ENCODE assay signal across 26 cellular contexts in the genomic region with DNA sequence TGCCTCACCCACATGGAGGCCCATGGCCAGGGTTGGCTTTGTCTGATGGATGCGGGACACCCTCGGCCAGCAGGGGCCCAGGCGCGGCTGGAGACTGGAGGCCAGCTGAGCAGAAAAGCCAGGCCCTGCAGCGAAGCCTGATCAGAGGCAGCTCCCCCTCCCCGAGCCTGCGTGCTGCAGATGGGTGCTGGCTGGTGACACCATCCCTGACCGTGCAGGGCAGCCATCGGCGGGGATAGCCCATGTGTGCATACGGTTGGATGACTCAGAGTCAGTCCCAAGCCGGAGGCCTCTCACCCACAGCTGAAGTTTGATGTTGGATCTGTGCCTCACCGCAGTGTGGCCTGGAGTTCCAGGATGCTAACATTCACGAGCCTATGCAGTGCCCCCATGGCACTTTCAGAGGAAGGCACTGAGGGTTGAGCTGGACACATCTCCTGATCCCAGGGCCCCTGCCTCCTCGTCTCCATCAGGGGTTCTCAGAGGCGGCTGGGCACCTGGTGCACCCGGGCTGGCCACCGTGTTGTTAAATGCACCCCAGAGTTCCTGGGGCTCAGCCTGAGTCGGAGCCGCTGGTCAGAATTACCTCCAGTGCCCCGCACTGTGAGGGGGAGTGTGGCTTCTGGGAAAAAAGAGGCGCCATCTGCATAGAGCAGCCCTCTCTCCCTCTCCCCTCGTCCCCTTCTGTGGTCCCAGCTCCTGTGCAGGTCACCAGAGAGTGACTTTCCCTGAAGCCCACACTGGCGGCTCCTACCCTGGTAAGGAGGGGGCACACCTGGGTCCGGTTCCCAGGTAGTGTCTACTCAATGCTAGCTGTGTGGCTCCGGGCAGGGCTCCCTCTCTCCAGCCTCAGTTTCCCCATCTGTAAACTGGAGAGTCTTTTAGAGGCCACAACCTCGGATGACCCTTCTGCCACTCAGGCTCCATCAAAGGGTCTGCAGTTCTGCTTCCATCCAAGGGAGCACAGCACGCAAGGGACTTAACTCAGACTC. TPM values are rescaled to one million over a fixed set of nuclear protein-coding genes. Genes with fewer than 3 reads are reported as not detected.
DNase-seq lines count a peak whose midpoint lies in the region; ATAC-seq and TF ChIP-seq lines count a peak whose summit lies in the region.
"Had no signal": no experiment of that assay in that cellular context is flagged by ENCODE, and none has a peak within 500 bp of the region (broad histone marks: within the 10 kb centered on the region; RNA-seq: fewer than 3 reads in every experiment).

No MANE protein-coding gene starts in this region.

- intact Hi-C loops in PC-3 (cut with micrococcal nuclease), result loop anchor here (1.0 to 2.0 kb wide), 2 partner anchors 29 to 325 kb away; no protein-coding TSS in a partner anchor
- intact Hi-C loops in spleen (cut with DNase I; ENCODE audit: low total_unique reads), result loop anchor here (10.0 kb wide), 1 partner anchor 325 kb away; no protein-coding TSS in a partner anchor
- intact Hi-C loops in left ventricle myocardium superior (cut with micrococcal nuclease), result no loop called here
- intact Hi-C loops in CD4-positive, alpha-beta memory T cell (cut with micrococcal nuclease), result loop anchor here (1.0 kb wide), 1 partner anchor 325 kb away; no protein-coding TSS in a partner anchor

- H2AFZ ChIP-seq in PC-3 (ENCODE audit: low read length), result no peak overlapping the region
- H2AFZ ChIP-seq: GM23248, PC-9 had no signal

- WGBS in spleen, 5 donors, result 80 to 93% (median 88%) methylated on average over 9 to 28 of the region's 28 CpGs
- 85 to 88% methylated on average over 26 to 28 of the region's 28 CpGs for WGBS in tibial nerve, 2 donors

- H3K79me2 ChIP-seq in PC-3 (ENCODE audit: low read length), result no peaks in the 10 kb centered on the region

- no peaks in the 10 kb centered on the region for H3K9me2 ChIP-seq in PC-3 (replicated peaks; ENCODE audit: low read length)

- H3K36me3 ChIP-seq in PC-3 (ENCODE audit: low read depth, low read length) (no peaks in the 10 kb centered on the region), spleen (no peaks in the 10 kb centered on the region), tibial nerve (no peaks in the 10 kb centered on the region)
- H3K36me3 ChIP-seq in CD4-positive, alpha-beta memory T cell (ENCODE audit: insufficient read depth, low read length), result no peaks in the 10 kb centered on the region
- H3K36me3 ChIP-seq: adrenal gland, right atrium auricular region, upper lobe of left lung had no signal

- no peak overlapping the region for H3K4me3 Mint-ChIP-seq in CD4-positive, alpha-beta memory T cell
- H3K4me3 Mint-ChIP-seq: activated CD4-positive, alpha-beta memory T cell treated with anti-CD3 and anti-CD28 coated beads for 36 hours; naive thymus-derived CD4-positive, alpha-beta T cell; T-helper 2 cell treated with Interferon-gamma antibody and Interleukin-4, amounts not matched to agents 5 μg/mL and 100 μg/mL, for 36 hours; WTC11 had no signal

- H4K20me1 ChIP-seq in PC-3 (ENCODE audit: low read length), result no peaks in the 10 kb centered on the region

- no peak overlapping the region for H3K4me3 ChIP-seq in PC-3 (ENCODE audit: low read length)
- no peak overlapping the region for H3K4me3 ChIP-seq in fibroblast of mammary gland (ENCODE audit: control insufficient read depth, low read depth, low read length)
- no peak overlapping the region for H3K4me3 ChIP-seq in spleen
- H3K4me3 ChIP-seq in tibial nerve, result no peak overlapping the region
- H3K4me3 ChIP-seq in CD4-positive, alpha-beta memory T cell (ENCODE audit: low read length in 2 of 2), result no peak overlapping the region
- H3K4me3 ChIP-seq: adrenal gland, GM23248, PC-9, right atrium auricular region, SK-N-MC, upper lobe of left lung had no signal

- no peaks in the 10 kb centered on the region for H3K36me3 Mint-ChIP-seq in CD4-positive, alpha-beta memory T cell
- H3K36me3 Mint-ChIP-seq: activated CD4-positive, alpha-beta memory T cell treated with anti-CD3 and anti-CD28 coated beads for 36 hours; naive thymus-derived CD4-positive, alpha-beta T cell; WTC11 had no signal

- H3K27me3 ChIP-seq in PC-3 (ENCODE audit: low read length), result peaks cover 25% of the 10 kb centered on the region
- H3K27me3 ChIP-seq in spleen (replicated peaks in 1 of 7), result peaks cover 0 to 32% (median 0%) of the 10 kb centered on the region in 7 donors
- H3K27me3 ChIP-seq in tibial nerve, result no peaks in the 10 kb centered on the region
- peaks cover 4% of the 10 kb centered on the region for H3K27me3 ChIP-seq in CD4-positive, alpha-beta memory T cell (ENCODE audit: insufficient read depth, low read length)
- H3K27me3 ChIP-seq: right atrium auricular region, upper lobe of left lung had no signal

- H3K4me2 ChIP-seq in PC-3 (ENCODE audit: low read length), result no peak overlapping the region
- H3K4me2 ChIP-seq: PC-9 had no signal

- no peaks in the 10 kb centered on the region for H3K9me3 Mint-ChIP-seq in CD4-positive, alpha-beta memory T cell
- H3K9me3 Mint-ChIP-seq: activated CD4-positive, alpha-beta memory T cell treated with anti-CD3 and anti-CD28 coated beads for 36 hours; T-helper 2 cell treated with Interferon-gamma antibody and Interleukin-4, amounts not matched to agents 5 μg/mL and 100 μg/mL, for 36 hours had no signal

- TF ChIP-seq EP300 in tibial nerve (IDR thresholded peaks at IDR 0.05), result no peak

- H3K27ac ChIP-seq in PC-3 (ENCODE audit: low read length) (no peak overlapping the region), spleen (no peak overlapping the region), tibial nerve (no peak overlapping the region)
- H3K27ac ChIP-seq in CD4-positive, alpha-beta memory T cell (ENCODE audit: low read depth, low read length), result no peak overlapping the region
- H3K27ac ChIP-seq: adrenal gland, GM23248, PC-9, right atrium auricular region, SK-N-MC, upper lobe of left lung had no signal

- H3K4me1 Mint-ChIP-seq in CD4-positive, alpha-beta memory T cell, result no peaks in the 10 kb centered on the region
- H3K4me1 Mint-ChIP-seq: naive thymus-derived CD4-positive, alpha-beta T cell had no signal

- H3K27me3 Mint-ChIP-seq in CD4-positive, alpha-beta memory T cell, result peaks cover 3 to 19% of the 10 kb centered on the region in 2 donors

- POLR2A ChIA-PET in PC-3 (lab: Charles Lee; ENCODE audit: unreplicated experiment), result no interaction called here
- POLR2A ChIA-PET in CD4-positive, alpha-beta memory T cell (lab: Charles Lee; ENCODE audit: partially characterized antibody), result no interaction called here

- no peak overlapping the region for H3K9ac ChIP-seq in PC-3 (ENCODE audit: low read length)
- H3K9ac ChIP-seq: GM23248 had no signal

- H3K9me3 ChIP-seq in PC-3 (ENCODE audit: low read length) (no peaks in the 10 kb centered on the region), spleen (peaks cover 0 to 3% (median 0%) of the 10 kb centered on the region in 8 donors), tibial nerve (no peaks in the 10 kb centered on the region)
- H3K9me3 ChIP-seq in CD4-positive, alpha-beta memory T cell (ENCODE audit: control insufficient read depth in 1 of 2, low read length in 2 of 2), result no peaks in the 10 kb centered on the region
- H3K9me3 ChIP-seq: adrenal gland, right atrium auricular region, upper lobe of left lung had no signal

- no peak overlapping the region for H3K27ac Mint-ChIP-seq in CD4-positive, alpha-beta memory T cell
- H3K27ac Mint-ChIP-seq: activated CD4-positive, alpha-beta memory T cell treated with anti-CD3 and anti-CD28 coated beads for 36 hours; naive thymus-derived CD4-positive, alpha-beta T cell; T-helper 2 cell treated with Interferon-gamma antibody and Interleukin-4, amounts not matched to agents 5 μg/mL and 100 μg/mL, for 36 hours; WTC11 had no signal

- TF ChIP-seq CTCF in PC-3 (conservative IDR thresholded peaks at IDR 0.05; ENCODE audit: low read depth, low read length) (no peak), fibroblast of mammary gland (conservative IDR thresholded peaks at IDR 0.05; ENCODE audit: control insufficient read depth, insufficient read depth, low read depth, low read length) (no peak), spleen (IDR thresholded peaks at IDR 0.05 in 8 of 11, conservative IDR thresholded peaks at IDR 0.05 in 3 of 11) (no peak), tibial nerve (IDR thresholded peaks at IDR 0.05) (no peak)

- peak; percentile 41 for ATAC-seq in PC-3
- ATAC-seq in left ventricle myocardium superior, result no peak

- CTCF ChIA-PET in PC-3 (lab: Charles Lee), result interaction anchor here (1.1 to 1.5 kb wide), 6 partner anchors 12 to 273 kb away, joined by 3 to 13 read pairs (median 4); no protein-coding TSS in a partner anchor
- CTCF ChIA-PET in CD4-positive, alpha-beta memory T cell (lab: Charles Lee; ENCODE audit: partially characterized antibody), result interaction anchor here (0.8 to 2.2 kb wide), 4 partner anchors 253 to 808 kb away, joined by 3 to 22 read pairs (median 3); no protein-coding TSS in a partner anchor

- DNase-seq in COLO829 (ENCODE audit: low spot score) (peak; percentile 12), PC-3 (peak; percentile 45), fibroblast of mammary gland (ENCODE audit: low read depth) (peak; percentile 25), spleen (peak; percentile 15), left ventricle myocardium superior (no peak), tibial nerve (ENCODE audit: low spot score in 2 of 2) (no peak)
- DNase-seq in CD4-positive, alpha-beta memory T cell, result no peak
- DNase-seq: activated CD4-positive, alpha-beta memory T cell treated with anti-CD3 and anti-CD28 coated beads for 36 hours; activated naive CD4-positive, alpha-beta T cell; cortex of kidney; DMS79; NCI-H1417 treated with DMSO at 0.1 percent for 48 hours; NCI-H2107; NCI-H446 treated with DMSO at 0.1 percent for 48 hours had no signal

- H3K4me1 ChIP-seq in PC-3 (ENCODE audit: insufficient read depth, low read length), result no peaks in the 10 kb centered on the region; the same call in 1 of the 2 replicates
- no peaks in the 10 kb centered on the region for H3K4me1 ChIP-seq in spleen
- no peaks in the 10 kb centered on the region for H3K4me1 ChIP-seq in tibial nerve
- no peaks in the 10 kb centered on the region for H3K4me1 ChIP-seq in CD4-positive, alpha-beta memory T cell (ENCODE audit: insufficient read depth, low read length)
- H3K4me1 ChIP-seq: adrenal gland, upper lobe of left lung had no signal

- no peaks in the 10 kb centered on the region for H3F3A ChIP-seq in PC-3 (ENCODE audit: low read length, unreplicated experiment)

- TF ChIP-seq POLR2A in spleen (IDR thresholded peaks at IDR 0.05) (no peak), tibial nerve (IDR thresholded peaks at IDR 0.05) (no peak)

- BruUV-seq in PC-3 (replicated peaks; lab: Mats Ljungman, UMichigan), result no TSS peak

RNA-seq across cellular contexts. Expression of a gene that starts 19.4 kb away (rescaled TPM):
- total RNA-seq in PC-3 (2014; rRNA removed) (0.40 TPM in 1 of 2 replicates, not detected in the other), spleen (1 to 10 TPM in 2 of 7 donors, under 1 TPM in 4, not detected in 1; 0.17 to 2.0 (median 0.86) TPM), left ventricle myocardium superior (1.6 TPM), tibial nerve (10 to 100 TPM; 31.9 to 82.2 (median 45.3) TPM)
- under 1 TPM; 0.02 to 0.11 (median 0.10) TPM for polyA plus RNA-seq in spleen
- total RNA-seq in CD4-positive, alpha-beta memory T cell, result not detected
- not detected for polyA plus RNA-seq in CD4-positive, alpha-beta memory T cell
- total RNA-seq: bronchial epithelial cell, PC-9 had no signal
- polyA plus RNA-seq: naive thymus-derived CD4-positive, alpha-beta T cell had no signal

RNA-seq across cellular contexts. Expression of a gene that starts 29.2 kb away (rescaled TPM):
- not detected in 2 replicates for total RNA-seq in PC-3 (2014; rRNA removed)
- total RNA-seq in spleen, result 1 to 10 TPM in 5 of 7 donors, under 1 TPM in 1, not detected in 1; 0.70 to 4.5 (median 3.8) TPM
- polyA plus RNA-seq in spleen, result 1 to 10 TPM in 2 of 3 donors, under 1 TPM in 1; 0.61 to 1.5 (median 1.2) TPM
- 0.12 TPM for total RNA-seq in left ventricle myocardium superior
- under 1 TPM in 1 of 4 donors, not detected in 3; 0.30 TPM for total RNA-seq in tibial nerve
- not detected for total RNA-seq in CD4-positive, alpha-beta memory T cell
- polyA plus RNA-seq in CD4-positive, alpha-beta memory T cell, result not detected
- total RNA-seq: activated CD4-positive, alpha-beta memory T cell treated with anti-CD3 and anti-CD28 coated beads for 36 hours; bronchial epithelial cell; GM23248; naive thymus-derived CD4-positive, alpha-beta T cell; osteocyte; PC-9; right atrium auricular region had no signal
- polyA plus RNA-seq: GM23248; naive thymus-derived CD4-positive, alpha-beta T cell had no signal

RNA-seq across cellular contexts. Expression of a gene that starts 56.5 kb away (rescaled TPM):
- total RNA-seq in PC-3 (2014; rRNA removed) (0.12 and 1.0 TPM in 2 replicates), spleen (under 1 TPM in 2 of 7 donors, not detected in 5; 0.33 to 0.70 TPM), left ventricle myocardium superior (not detected), tibial nerve (not detected)
- under 1 TPM in 2 of 3 donors, not detected in 1; 0.04 to 0.13 TPM for polyA plus RNA-seq in spleen
- total RNA-seq in CD4-positive, alpha-beta memory T cell, result not detected
- not detected for polyA plus RNA-seq in CD4-positive, alpha-beta memory T cell
- total RNA-seq: activated CD4-positive, alpha-beta memory T cell treated with anti-CD3 and anti-CD28 coated beads for 36 hours; adrenal gland; GM23248; left cardiac atrium; naive thymus-derived CD4-positive, alpha-beta T cell; osteocyte; WTC11 had no signal
- polyA plus RNA-seq: GM23248; naive thymus-derived CD4-positive, alpha-beta T cell had no signal

Comparison
In these comparisons a context has a peak if more than half of its experiments do, and no peak if none do; other contexts are left out.
1. DNase-seq: peak in COLO829 (single experiment), PC-3 (single experiment), fibroblast of mammary gland (single experiment) and spleen (single experiment); none in left ventricle myocardium superior (single experiment), tibial nerve (0 of 2) and CD4-positive, alpha-beta memory T cell (0 of 5).
2. RNA of a gene that starts 19.4 kb away (total RNA-seq): 31.9 to 82.2 TPM in tibial nerve; 1.6 TPM in left ventricle myocardium superior (single experiment), 0.17 to 2.0 TPM in spleen, not detected in CD4-positive, alpha-beta memory T cell and 0.40 TPM in PC-3; every median in the first group is over 10 times any median in the second.